ENCODE assay signal across 22 cellular contexts in genomic region chr12:130538343-130539095, GRCh38.
"Had no signal": no experiment of that assay in that cellular context is flagged by ENCODE, and none has a peak within 500 bp of the region (broad histone marks: within the 10 kb centered on the region; RNA-seq: fewer than 3 reads in every experiment).

No MANE protein-coding gene starts in this region.

- H3K9me3 ChIP-seq: Peyer's patch, SK-N-SH had no signal

- DNase-seq: KBM-7; MV-4-11; NCI-H1048; NCI-H1105; NCI-H1417; NCI-H1436 treated with DMSO at 0.1 percent for 48 hours; NCI-H1694; NCI-H187 treated with DMSO at 0.1 percent for 48 hours; NCI-H2029 treated with DMSO at 0.1 percent for 48 hours; NCI-H2171 treated with DMSO at 0.1 percent for 48 hours; NCI-H345; NCI-H446 treated with DMSO at 0.1 percent for 48 hours; NCI-H526; NCI-H82; NK-92 treated with Interleukin-12 subunit alpha and Interleukin-12 subunit beta, amount 100 ng/mL, for 24 hours; PC-9; Peyer's patch; Right ventricle myocardium superior; SIG-M5; SK-N-SH had no signal

- H3K27me3 Mint-ChIP-seq: IgD-negative memory B cell had no signal

- H3K27ac Mint-ChIP-seq: IgD-negative memory B cell had no signal

- H3K27ac ChIP-seq: HL-60, PC-9, Peyer's patch had no signal

- H3K4me1 ChIP-seq: Peyer's patch had no signal

- H3K36me3 ChIP-seq: Peyer's patch had no signal

- H3K27me3 ChIP-seq: Peyer's patch had no signal

- H3K36me3 Mint-ChIP-seq: IgD-negative memory B cell had no signal

- H3K4me3 ChIP-seq: PC-9, Peyer's patch had no signal
